ENCODE assay signal across 29 cellular contexts in genomic region chrX:95733426-95733825, GRCh38.
DNase-seq lines count a peak whose midpoint lies in the region; FAIRE-seq and TF ChIP-seq lines count a peak whose summit lies in the region.
"Had no signal": no experiment of that assay in that cellular context is flagged by ENCODE, and none has a peak within 500 bp of the region (broad histone marks: within the 10 kb centered on the region; RNA-seq: fewer than 3 reads in every experiment).

No MANE protein-coding gene starts in this region.

- FAIRE-seq in D721Med (lab: Jason Lieb, UNC), result peak; percentile 92
- peak; percentile 89 for FAIRE-seq in astrocyte (lab: Jason Lieb, UNC)
- FAIRE-seq: A204.1, GM19239, H1 had no signal

- 76% methylated on average over 3 of the region's 3 CpGs for WGBS in hepatocyte (ENCODE audit: low lambda C conversion rate, missing lambda C conversion rate)
- 79 to 80% methylated on average over 3 of the region's 3 CpGs for WGBS in sigmoid colon, 2 donors

- no peaks in the 10 kb centered on the region for H3K9me3 Mint-ChIP-seq in astrocyte (ENCODE audit: unreplicated experiment)
- H3K9me3 Mint-ChIP-seq: T-helper 1 cell treated with Interleukin-12 subunit alpha and Interleukin-12 subunit beta and Interleukin-4 antibody, amounts not matched to agents 30 μg/mL and 1 μg/mL, for 36 hours had no signal

- H3K9ac ChIP-seq in astrocyte (ENCODE audit: low read length), result no peak overlapping the region
- H3K9ac ChIP-seq: BLaER1 treated with 17β-estradiol and CSF1 and Interleukin-3, amounts not matched to agents 10 nM and 100 nM; SK-N-SH had no signal

- H4K20me1 ChIP-seq in astrocyte (ENCODE audit: insufficient read depth, low read length) (no peaks in the 10 kb centered on the region), hepatocyte (ENCODE audit: insufficient read depth, poor library complexity, severe bottlenecking) (no peaks in the 10 kb centered on the region)

- H3K27ac ChIP-seq in astrocyte (ENCODE audit: low read depth, low read length) (no peak overlapping the region), hepatocyte (no peak overlapping the region), sigmoid colon (no peak overlapping the region)
- H3K27ac ChIP-seq: BLaER1 treated with 17β-estradiol and CSF1 and Interleukin-3, amounts not matched to agents 10 nM and 100 nM; Peyer's patch had no signal

- no peak for DNase-seq in D721Med (ENCODE audit: insufficient read length, low spot score)
- peak; percentile 55 for DNase-seq in NCI-H1105 treated with DMSO at 0.1 percent for 48 hours (lab: John Stamatoyannopoulos, UW)
- peak; percentile 88 for DNase-seq in NCI-H524 treated with DMSO at 0.1 percent for 48 hours (lab: John Stamatoyannopoulos, UW)
- no peak for DNase-seq in astrocyte (ENCODE audit: low read depth)
- DNase-seq in hepatocyte (ENCODE audit: low spot score), result no peak
- no peak for DNase-seq in LoVo (ENCODE audit: low spot score)
- DNase-seq in stimulated activated CD4-positive, alpha-beta T cell treated with anti-CD3 and anti-CD28 coated beads, Interleukin-1b, Interleukin-23, amount 100 ng/mL, for 48 hours, result no peak
- no peak for DNase-seq in sigmoid colon
- DNase-seq: AML-193; CD4-positive, alpha-beta memory T cell; COR-L47; DMS153; DND-41; HCEC 1CT; MV-4-11; NCI-H1694 treated with DMSO at 0.1 percent for 48 hours; NCI-H2081; NCI-H2171 treated with DMSO at 0.1 percent for 48 hours; NCI-H510A treated with DMSO at 0.1 percent for 48 hours; OCI-M1; Peyer's patch; SHP77 treated with DMSO at 0.1 percent for 48 hours; SK-N-SH; SW 1271 had no signal

- no peaks in the 10 kb centered on the region for H3K9me3 ChIP-seq in astrocyte (ENCODE audit: insufficient read depth, low read depth, low read length)
- H3K9me3 ChIP-seq in hepatocyte (ENCODE audit: low read depth), result no peaks in the 10 kb centered on the region
- H3K9me3 ChIP-seq in sigmoid colon, result no peaks in the 10 kb centered on the region
- H3K9me3 ChIP-seq: BLaER1 treated with 17β-estradiol and CSF1 and Interleukin-3, amounts not matched to agents 10 nM and 100 nM; Peyer's patch; SK-N-SH had no signal

- no peaks in the 10 kb centered on the region for H3K36me3 Mint-ChIP-seq in astrocyte (ENCODE audit: low read depth, unreplicated experiment)
- H3K36me3 Mint-ChIP-seq: CD4-positive, alpha-beta memory T cell had no signal

- H3K4me1 Mint-ChIP-seq in astrocyte (ENCODE audit: low read depth, unreplicated experiment), result no peaks in the 10 kb centered on the region
- H3K4me1 Mint-ChIP-seq: CD4-positive, alpha-beta memory T cell had no signal

- no peaks in the 10 kb centered on the region for H3K9me2 ChIP-seq in hepatocyte (replicated peaks; ENCODE audit: insufficient read depth)
- H3K9me2 ChIP-seq: SK-N-SH had no signal

- no peak overlapping the region for H3K27ac Mint-ChIP-seq in astrocyte (ENCODE audit: unreplicated experiment)
- H3K27ac Mint-ChIP-seq: CD4-positive, alpha-beta memory T cell; T-helper 1 cell treated with Interleukin-12 subunit alpha and Interleukin-12 subunit beta and Interleukin-4 antibody, amounts not matched to agents 30 μg/mL and 1 μg/mL, for 36 hours had no signal

- TF ChIP-seq POLR2A in sigmoid colon (IDR thresholded peaks at IDR 0.05), result no peak

- intact Hi-C loops in sigmoid colon (cut with DNase I), result no loop called here

- TF ChIP-seq EP300 in sigmoid colon (IDR thresholded peaks at IDR 0.05), result no peak

- H3K36me3 ChIP-seq in astrocyte (ENCODE audit: insufficient read depth, low read length) (no peaks in the 10 kb centered on the region), hepatocyte (replicated peaks; ENCODE audit: insufficient read depth, low read depth) (no peaks in the 10 kb centered on the region), sigmoid colon (no peaks in the 10 kb centered on the region)
- H3K36me3 ChIP-seq: BLaER1 treated with 17β-estradiol and CSF1 and Interleukin-3, amounts not matched to agents 10 nM and 100 nM; Peyer's patch had no signal

- H3K27me3 ChIP-seq in astrocyte (ENCODE audit: insufficient read depth, low read length), result no peaks in the 10 kb centered on the region
- H3K27me3 ChIP-seq in hepatocyte, result no peaks in the 10 kb centered on the region
- H3K27me3 ChIP-seq in sigmoid colon, result no peaks in the 10 kb centered on the region
- H3K27me3 ChIP-seq: Peyer's patch had no signal

- H3K79me2 ChIP-seq in astrocyte (ENCODE audit: insufficient read depth, low read length) (no peaks in the 10 kb centered on the region), hepatocyte (no peaks in the 10 kb centered on the region)

- TF ChIP-seq CTCF in D721Med (IDR thresholded peaks at IDR 0.05; ENCODE audit: insufficient read depth, missing control alignments) (no peak), astrocyte (IDR thresholded peaks at IDR 0.05; ENCODE audit: insufficient read depth, low read depth, low read length) (no peak), hepatocyte (IDR thresholded peaks at IDR 0.05; ENCODE audit: poor library complexity) (no peak), sigmoid colon (IDR thresholded peaks at IDR 0.05) (no peak)

- H3K4me2 ChIP-seq in astrocyte (ENCODE audit: low read length) (no peak overlapping the region), hepatocyte (no peak overlapping the region)
- H3K4me2 ChIP-seq: SK-N-SH had no signal

- no peak overlapping the region for H3K4me3 Mint-ChIP-seq in astrocyte (ENCODE audit: unreplicated experiment)
- H3K4me3 Mint-ChIP-seq: CD4-positive, alpha-beta memory T cell; T-helper 1 cell treated with Interleukin-12 subunit alpha and Interleukin-12 subunit beta and Interleukin-4 antibody, amounts not matched to agents 30 μg/mL and 1 μg/mL, for 36 hours had no signal

- H3K27me3 Mint-ChIP-seq in astrocyte (ENCODE audit: low read depth, unreplicated experiment), result no peaks in the 10 kb centered on the region
- H3K27me3 Mint-ChIP-seq: CD4-positive, alpha-beta memory T cell had no signal

- no peak overlapping the region for H2AFZ ChIP-seq in astrocyte (ENCODE audit: low read depth, low read length)
- H2AFZ ChIP-seq in hepatocyte, result no peak overlapping the region

- H3K4me3 ChIP-seq in astrocyte (ENCODE audit: insufficient read depth, low read depth, low read length) (no peak overlapping the region), hepatocyte (no peak overlapping the region), sigmoid colon (no peak overlapping the region)
- H3K4me3 ChIP-seq: BLaER1 treated with 17β-estradiol and CSF1 and Interleukin-3, amounts not matched to agents 10 nM and 100 nM; Peyer's patch had no signal

- H3K4me1 ChIP-seq in astrocyte (ENCODE audit: insufficient read depth, low read length) (no peaks in the 10 kb centered on the region), hepatocyte (ENCODE audit: insufficient read depth) (no peaks in the 10 kb centered on the region), sigmoid colon (no peaks in the 10 kb centered on the region)
- H3K4me1 ChIP-seq: Peyer's patch had no signal

Comparison
In these comparisons a context has a peak if more than half of its experiments do, and no peak if none do; other contexts are left out.
1. DNase-seq: peak in NCI-H1105 treated with DMSO at 0.1 percent for 48 hours (single experiment) and NCI-H524 treated with DMSO at 0.1 percent for 48 hours (single experiment); none in D721Med (single experiment), astrocyte (single experiment), hepatocyte (single experiment), LoVo (single experiment), stimulated activated CD4-positive, alpha-beta T cell treated with anti-CD3 and anti-CD28 coated beads, Interleukin-1b, Interleukin-23, amount 100 ng/mL, for 48 hours (single experiment) and sigmoid colon (single experiment).